10 cellular contexts compared by ENCODE assay signal in genomic region chr2:200373196-200373595, GRCh38.
DNase-seq lines count a peak whose midpoint lies in the region; ATAC-seq, FAIRE-seq and TF ChIP-seq lines count a peak whose summit lies in the region.
"Had no signal": no experiment of that assay in that cellular context is flagged by ENCODE, and none has a peak within 500 bp of the region (broad histone marks: within the 10 kb centered on the region; RNA-seq: fewer than 3 reads in every experiment).

No MANE protein-coding gene starts in this region.

- H3K4me1 ChIP-seq in gastrocnemius medialis: peaks cover 51 to 63% of the 10 kb centered on the region in 2 donors
- H3K4me1 ChIP-seq in BE2C: peaks cover 18% of the 10 kb centered on the region

- TF ChIP-seq POLR2A in gastrocnemius medialis (IDR thresholded peaks at IDR 0.05) (no peak), GM12892 (IDR thresholded peaks at IDR 0.05; ENCODE audit: low read depth, low read length) (no peak)

- ATAC-seq in HG02678 (IDR thresholded peaks at IDR 0.05; ENCODE audit: unreplicated experiment) (peak; percentile 42), SK-N-SH treated with all-trans-retinoic acid at 6 μM for 48 hours (peak; percentile 35), gastrocnemius medialis (no peak), GM19023 (IDR thresholded peaks at IDR 0.05; ENCODE audit: unreplicated experiment) (no peak)

- DNase-seq in DMS53 (lab: John Stamatoyannopoulos, UW) (peak; percentile 26), DMS53 treated with DMSO at 0.1 percent for 48 hours (lab: John Stamatoyannopoulos, UW; ENCODE audit: unreplicated experiment) (no peak), gastrocnemius medialis (no peak), BE2C (no peak), GM12892 (ENCODE audit: insufficient read length) (no peak)
- DNase-seq: stimulated activated CD4-positive, alpha-beta T cell treated with anti-CD3 and anti-CD28 coated beads, Interleukin-4, amount 100 ng/mL, for 1 hour had no signal

- no peak for FAIRE-seq in GM12892 (lab: Jason Lieb, UNC)

- TF ChIP-seq CTCF in gastrocnemius medialis (IDR thresholded peaks at IDR 0.05 in 4 of 5, conservative IDR thresholded peaks at IDR 0.05 in 1 of 5): no peak
- TF ChIP-seq CTCF in BE2C (IDR thresholded peaks at IDR 0.05; ENCODE audit: low read depth, low read length): no peak

- H3K36me3 ChIP-seq in gastrocnemius medialis (no peaks in the 10 kb centered on the region), BE2C (no peaks in the 10 kb centered on the region; the same call in 1 of the 2 replicates)

- peak overlapping the region in 3 of 4 donors; percentile 0 to 86 (median 39) for H3K27ac ChIP-seq in gastrocnemius medialis
- H3K27ac ChIP-seq: 22Rv1 had no signal

- intact Hi-C loops in gastrocnemius medialis (cut with DNase I; ENCODE audit: low total_unique reads): no loop called here

- H3K9me3 ChIP-seq in gastrocnemius medialis (no peaks in the 10 kb centered on the region), BE2C (no peaks in the 10 kb centered on the region)

- H3K4me3 ChIP-seq in gastrocnemius medialis: no peak overlapping the region
- H3K4me3 ChIP-seq in BE2C (ENCODE audit: low read depth, low read length): no peak overlapping the region

- in situ Hi-C loops in gastrocnemius medialis (cut with MboI; ENCODE audit: low sequenced_read_pairs in 4 of 4): loop anchor here in 1 of 4 donors (10.0 kb wide), 1 partner anchor 58 kb away; no protein-coding TSS in a partner anchor

- H3K27me3 ChIP-seq in gastrocnemius medialis (no peaks in the 10 kb centered on the region), BE2C (no peaks in the 10 kb centered on the region)

TF ChIP-seq in SK-N-SH treated with all-trans-retinoic acid at 6 μM for 48 hours, 23 proteins besides CTCF, POLR2A, EP300 and RAD21:
- TF ChIP-seq ZNF8 (CRISPR knock-in tag; IDR thresholded peaks at IDR 0.05): no peak
- no peak for TF ChIP-seq RARB (CRISPR knock-in tag; IDR thresholded peaks at IDR 0.05)
- no peak for TF ChIP-seq BACH2 (CRISPR knock-in tag; IDR thresholded peaks at IDR 0.05; ENCODE audit: borderline replicate concordance)
- TF ChIP-seq ZFP30 (CRISPR knock-in tag; IDR thresholded peaks at IDR 0.05): no peak
- no peak for TF ChIP-seq ESRRG (CRISPR knock-in tag; IDR thresholded peaks at IDR 0.05)
- no peak for TF ChIP-seq CREB5 (CRISPR knock-in tag; IDR thresholded peaks at IDR 0.05; ENCODE audit: low read depth)
- no peak for TF ChIP-seq TOX (CRISPR knock-in tag; IDR thresholded peaks at IDR 0.05; ENCODE audit: borderline replicate concordance)
- TF ChIP-seq, protein P1, sequence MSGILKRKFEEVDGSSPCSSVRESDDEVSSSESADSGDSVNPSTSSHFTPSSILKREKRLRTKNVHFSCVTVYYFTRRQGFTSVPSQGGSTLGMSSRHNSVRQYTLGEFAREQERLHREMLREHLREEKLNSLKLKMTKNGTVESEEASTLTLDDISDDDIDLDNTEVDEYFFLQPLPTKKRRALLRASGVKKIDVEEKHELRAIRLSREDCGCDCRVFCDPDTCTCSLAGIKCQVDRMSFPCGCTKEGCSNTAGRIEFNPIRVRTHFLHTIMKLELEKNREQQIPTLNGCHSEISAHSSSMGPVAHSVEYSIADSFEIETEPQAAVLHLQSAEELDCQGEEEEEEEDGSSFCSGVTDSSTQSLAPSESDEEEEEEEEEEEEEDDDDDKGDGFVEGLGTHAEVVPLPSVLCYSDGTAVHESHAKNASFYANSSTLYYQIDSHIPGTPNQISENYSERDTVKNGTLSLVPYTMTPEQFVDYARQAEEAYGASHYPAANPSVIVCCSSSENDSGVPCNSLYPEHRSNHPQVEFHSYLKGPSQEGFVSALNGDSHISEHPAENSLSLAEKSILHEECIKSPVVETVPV (CRISPR knock-in tag; IDR thresholded peaks at IDR 0.05): no peak
- no peak for TF ChIP-seq OSR1 (CRISPR knock-in tag; IDR thresholded peaks at IDR 0.05)
- no peak for TF ChIP-seq ZNF565 (CRISPR knock-in tag; conservative IDR thresholded peaks at IDR 0.05; ENCODE audit: low read depth)
- TF ChIP-seq ISL1 (CRISPR knock-in tag; IDR thresholded peaks at IDR 0.05): no peak
- no peak for TF ChIP-seq ARNTL (CRISPR knock-in tag; IDR thresholded peaks at IDR 0.05; ENCODE audit: borderline replicate concordance, low read depth)
- no peak for TF ChIP-seq GLIS3 (CRISPR knock-in tag; IDR thresholded peaks at IDR 0.05)
- TF ChIP-seq ZC3H10 (CRISPR knock-in tag; IDR thresholded peaks at IDR 0.05): no peak
- TF ChIP-seq, protein P2, sequence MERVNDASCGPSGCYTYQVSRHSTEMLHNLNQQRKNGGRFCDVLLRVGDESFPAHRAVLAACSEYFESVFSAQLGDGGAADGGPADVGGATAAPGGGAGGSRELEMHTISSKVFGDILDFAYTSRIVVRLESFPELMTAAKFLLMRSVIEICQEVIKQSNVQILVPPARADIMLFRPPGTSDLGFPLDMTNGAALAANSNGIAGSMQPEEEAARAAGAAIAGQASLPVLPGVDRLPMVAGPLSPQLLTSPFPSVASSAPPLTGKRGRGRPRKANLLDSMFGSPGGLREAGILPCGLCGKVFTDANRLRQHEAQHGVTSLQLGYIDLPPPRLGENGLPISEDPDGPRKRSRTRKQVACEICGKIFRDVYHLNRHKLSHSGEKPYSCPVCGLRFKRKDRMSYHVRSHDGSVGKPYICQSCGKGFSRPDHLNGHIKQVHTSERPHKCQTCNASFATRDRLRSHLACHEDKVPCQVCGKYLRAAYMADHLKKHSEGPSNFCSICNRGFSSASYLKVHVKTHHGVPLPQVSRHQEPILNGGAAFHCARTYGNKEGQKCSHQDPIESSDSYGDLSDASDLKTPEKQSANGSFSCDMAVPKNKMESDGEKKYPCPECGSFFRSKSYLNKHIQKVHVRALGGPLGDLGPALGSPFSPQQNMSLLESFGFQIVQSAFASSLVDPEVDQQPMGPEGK (CRISPR knock-in tag; IDR thresholded peaks at IDR 0.05; ENCODE audit: borderline replicate concordance): no peak
- TF ChIP-seq, protein P3, sequence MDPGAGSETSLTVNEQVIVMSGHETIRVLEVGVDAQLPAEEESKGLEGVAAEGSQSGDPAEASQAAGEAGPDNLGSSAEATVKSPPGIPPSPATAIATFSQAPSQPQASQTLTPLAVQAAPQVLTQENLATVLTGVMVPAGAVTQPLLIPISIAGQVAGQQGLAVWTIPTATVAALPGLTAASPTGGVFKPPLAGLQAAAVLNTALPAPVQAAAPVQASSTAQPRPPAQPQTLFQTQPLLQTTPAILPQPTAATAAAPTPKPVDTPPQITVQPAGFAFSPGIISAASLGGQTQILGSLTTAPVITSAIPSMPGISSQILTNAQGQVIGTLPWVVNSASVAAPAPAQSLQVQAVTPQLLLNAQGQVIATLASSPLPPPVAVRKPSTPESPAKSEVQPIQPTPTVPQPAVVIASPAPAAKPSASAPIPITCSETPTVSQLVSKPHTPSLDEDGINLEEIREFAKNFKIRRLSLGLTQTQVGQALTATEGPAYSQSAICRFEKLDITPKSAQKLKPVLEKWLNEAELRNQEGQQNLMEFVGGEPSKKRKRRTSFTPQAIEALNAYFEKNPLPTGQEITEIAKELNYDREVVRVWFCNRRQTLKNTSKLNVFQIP (CRISPR knock-in tag; IDR thresholded peaks at IDR 0.05; ENCODE audit: borderline replicate concordance, low read depth): no peak
- TF ChIP-seq ZFP3 (CRISPR knock-in tag; IDR thresholded peaks at IDR 0.05): no peak
- no peak for TF ChIP-seq TCF4 (CRISPR knock-in tag; IDR thresholded peaks at IDR 0.05; ENCODE audit: borderline replicate concordance)
- no peak for TF ChIP-seq CSDC2 (CRISPR knock-in tag; IDR thresholded peaks at IDR 0.05)

Comparison
In these comparisons a context has a peak if more than half of its experiments do, and no peak if none do; other contexts are left out.
1. ATAC-seq: peak in HG02678 (single experiment) and SK-N-SH treated with all-trans-retinoic acid at 6 μM for 48 hours (single experiment); none in gastrocnemius medialis (0 of 2) and GM19023 (single experiment).